In genomic region chrX:53081925-53082772, GRCh38 we compare ENCODE assay signal across 1 cellular context.
TF ChIP-seq lines count a peak whose summit lies in the region.

Gene TSPYL2, plus strand, starts transcription at chrX:53082367. Its CDS starts 132 bp downstream, at chrX:53082499.

TF ChIP-seq in K562, 482 proteins besides CTCF, POLR2A, EP300 and RAD21 (continued from another document and continues in another):
- peak; percentile 3; the same call in 1 of the 2 replicates for TF ChIP-seq TFAP4 (CRISPR knock-in tag; IDR thresholded peaks at IDR 0.05; ENCODE audit: borderline replicate concordance)
- 0 out of 2 replicates have a peak, but pooled peaks have one; percentile 25 for TF ChIP-seq ETS1 (conservative IDR thresholded peaks at IDR 0.05; ENCODE audit: control insufficient read depth, low read depth, low read length)
- TF ChIP-seq RBM25 (IDR thresholded peaks at IDR 0.05; ENCODE audit: low read depth, low read length, severe bottlenecking) = peak; percentile 72
- TF ChIP-seq IRF1 (CRISPR knock-in tag; IDR thresholded peaks at IDR 0.05; ENCODE audit: borderline replicate concordance) = no peak
- TF ChIP-seq PHF21A (IDR thresholded peaks at IDR 0.05; ENCODE audit: borderline replicate concordance, low read depth) = no peak
- peak in 1 of 2 experiments; percentile 34; a peak in 1 of 4 replicates for TF ChIP-seq NONO (IDR thresholded peaks at IDR 0.05; ENCODE audit: low read depth in 2 of 2, low read length in 1 of 2)
- TF ChIP-seq POLR2H (tag; IDR thresholded peaks at IDR 0.05; ENCODE audit: low read depth) = peak; percentile 83
- TF ChIP-seq XRCC3 (IDR thresholded peaks at IDR 0.05) = no peak
- 0 out of 2 replicates have a peak, but pooled peaks have one; percentile 55 for TF ChIP-seq STAT6 (CRISPR knock-in tag; IDR thresholded peaks at IDR 0.05)
- no peak for TF ChIP-seq PREB (CRISPR knock-in tag; IDR thresholded peaks at IDR 0.05)
- peak; percentile 28 for TF ChIP-seq TAF1 (IDR thresholded peaks at IDR 0.05; ENCODE audit: control insufficient read depth, extremely low read depth, insufficient read depth, low read length, severe bottlenecking)
- no peak for TF ChIP-seq CBX2 (IDR thresholded peaks at IDR 0.05; ENCODE audit: insufficient read depth, low read length, poor library complexity, severe bottlenecking)
- TF ChIP-seq BHLHE40 (IDR thresholded peaks at IDR 0.05; ENCODE audit: low read length) = peak; percentile 29; the same call in 1 of the 2 replicates
- peak; percentile 76 to 80 for TF ChIP-seq NRF1 (conservative IDR thresholded peaks at IDR 0.05 in 1 of 2, IDR thresholded peaks at IDR 0.05 in 1 of 2)
- TF ChIP-seq ZNF263 (CRISPR knock-in tag; IDR thresholded peaks at IDR 0.05; ENCODE audit: borderline replicate concordance) = no peak
- TF ChIP-seq POLR2G (IDR thresholded peaks at IDR 0.05; ENCODE audit: low read depth, low read length) = peak; percentile 99
- TF ChIP-seq NFXL1 (CRISPR knock-in tag; IDR thresholded peaks at IDR 0.05) = no peak
- TF ChIP-seq ILF3 (IDR thresholded peaks at IDR 0.05; ENCODE audit: borderline replicate concordance) = no peak
- TF ChIP-seq SPI1 (IDR thresholded peaks at IDR 0.05; ENCODE audit: borderline replicate concordance, low read depth, low read length) = no peak
- no peak for TF ChIP-seq ZBTB26 (CRISPR knock-in tag; IDR thresholded peaks at IDR 0.05)
- peak; percentile 86 for TF ChIP-seq SUPT5H (IDR thresholded peaks at IDR 0.05)
- 0 out of 2 replicates have a peak, but pooled peaks have one; percentile 41 for TF ChIP-seq PHB (CRISPR knock-in tag; IDR thresholded peaks at IDR 0.05)
- TF ChIP-seq POLR2AphosphoS5 (IDR thresholded peaks at IDR 0.05; ENCODE audit: control insufficient read depth, insufficient read depth, low read depth, low read length) = peak; percentile 58; the same call in 1 of the 2 replicates
- no peak for TF ChIP-seq NR2C2 (CRISPR knock-in tag; IDR thresholded peaks at IDR 0.05)
- peak; percentile 35; the same call in 1 of the 2 replicates for TF ChIP-seq NR2C2 (tag; IDR thresholded peaks at IDR 0.05)
- 0 out of 2 replicates have a peak, but pooled peaks have one; percentile 26 for TF ChIP-seq L3MBTL2 (IDR thresholded peaks at IDR 0.05)
- TF ChIP-seq PBX2 (CRISPR knock-in tag; IDR thresholded peaks at IDR 0.05; ENCODE audit: low read depth) = peak; percentile 26; the same call in 1 of the 2 replicates
- TF ChIP-seq PBX2 (tag; conservative IDR thresholded peaks at IDR 0.05; ENCODE audit: low read depth) = no peak
- TF ChIP-seq E2F6 (IDR thresholded peaks at IDR 0.05; ENCODE audit: borderline replicate concordance in 1 of 2, extremely low read depth in 1 of 2, insufficient read depth in 1 of 2, insufficient read length in 1 of 2, low read depth in 1 of 2, low read length in 1 of 2, poor library complexity in 1 of 2, severe bottlenecking in 1 of 2) = peak in 1 of 2 experiments; percentile 65
- peak; percentile 70; the same call in 1 of the 2 replicates for TF ChIP-seq ATF7 (IDR thresholded peaks at IDR 0.05)
- 0 out of 2 replicates have a peak, but pooled peaks have one; percentile 18 for TF ChIP-seq ZNF740 (CRISPR knock-in tag; IDR thresholded peaks at IDR 0.05)
- TF ChIP-seq ZNF740 (tag; IDR thresholded peaks at IDR 0.05) = no peak
- peak; percentile 35; the same call in 1 of the 2 replicates for TF ChIP-seq ZNF407 (IDR thresholded peaks at IDR 0.05; ENCODE audit: low read depth)
- peak; percentile 69 for TF ChIP-seq CXXC5 (CRISPR knock-in tag; IDR thresholded peaks at IDR 0.05)
- TF ChIP-seq RBM14 (IDR thresholded peaks at IDR 0.05; ENCODE audit: borderline replicate concordance, insufficient read depth, low read depth, low read length) = no peak
- TF ChIP-seq ZKSCAN8 (CRISPR knock-in tag; IDR thresholded peaks at IDR 0.05) = no peak
